8 cellular contexts compared by ENCODE assay signal in the genomic region with DNA sequence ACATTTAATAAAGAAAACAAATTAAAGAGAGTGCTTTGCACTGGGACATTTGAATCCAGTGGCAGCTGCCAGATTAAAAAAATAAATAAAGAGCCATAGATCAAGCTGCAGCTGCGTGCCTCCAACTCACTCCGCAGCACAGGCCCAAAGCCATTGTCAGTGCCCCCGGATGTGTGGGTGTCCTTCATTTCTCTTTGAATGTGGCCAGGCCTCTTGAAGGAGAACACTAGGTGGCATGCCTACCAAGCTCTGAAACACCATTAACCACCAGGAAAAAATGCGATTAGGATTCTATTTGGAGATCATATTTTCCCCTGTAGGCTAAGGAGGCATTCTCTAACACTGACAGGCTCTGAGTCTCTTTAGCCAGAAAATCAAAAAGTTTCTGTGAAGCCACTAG.
DNase-seq lines count a peak whose midpoint lies in the region; ATAC-seq and TF ChIP-seq lines count a peak whose summit lies in the region.

No MANE protein-coding gene starts in this region.

- H3K27ac ChIP-seq in RWPE2 (ENCODE audit: poor library complexity, severe bottlenecking) (no peak overlapping the region), psoas muscle (no peak overlapping the region)

- H3K27me3 ChIP-seq in RWPE2 (ENCODE audit: insufficient read depth, poor library complexity, severe bottlenecking) (no peaks in the 10 kb centered on the region), psoas muscle (ENCODE audit: insufficient read depth in 3 of 3, low read length in 2 of 3) (no peaks in the 10 kb centered on the region)

- peak; percentile 46; the same call in 1 of the 3 replicates for ATAC-seq in RWPE2 (ENCODE audit: low read depth)
- ATAC-seq in psoas muscle, result peak in 3 of 4 donors; percentile 44 to 73 (median 45)
- ATAC-seq in GM18502 (IDR thresholded peaks at IDR 0.05; ENCODE audit: poor library complexity, unreplicated experiment), result no peak

- no peaks in the 10 kb centered on the region for H3K4me1 ChIP-seq in RWPE2 (ENCODE audit: insufficient read depth, poor library complexity, severe bottlenecking)
- peaks cover 16% of the 10 kb centered on the region for H3K4me1 ChIP-seq in psoas muscle

- intact Hi-C loops in psoas muscle (cut with DNase I), result no loop called here

- H3K4me3 ChIP-seq in RWPE2 (ENCODE audit: severe bottlenecking) (no peak overlapping the region), psoas muscle (no peak overlapping the region)

- H3K9me3 ChIP-seq in RWPE2 (ENCODE audit: severe bottlenecking), result no peaks in the 10 kb centered on the region
- H3K9me3 ChIP-seq in psoas muscle, result no peaks in the 10 kb centered on the region

- 12 to 13% (median 12%) methylated on average over 4 of the region's 4 CpGs for WGBS in psoas muscle, 3 donors

- peak; percentile 16 for DNase-seq in HT-29 (ENCODE audit: low spot score)
- no peak for DNase-seq in RWPE2 (ENCODE audit: low spot score)
- peak; percentile 63 for DNase-seq in globus pallidus (ENCODE audit: low spot score)
- DNase-seq in psoas muscle, result no peak
- no peak for DNase-seq in effector CD8-positive, alpha-beta T cell (lab: John Stamatoyannopoulos, UW)
- DNase-seq in activated CD4-positive, alpha-beta T cell treated with anti-CD3 and anti-CD28 coated beads, Interleukin-2, amount 50 U/mL, for 4 hours, result no peak
- DNase-seq in T-helper 1 cell, result no peak

- TF ChIP-seq CTCF in RWPE2 (IDR thresholded peaks at IDR 0.05; ENCODE audit: poor library complexity, severe bottlenecking), result peak; percentile 17
- peak; percentile 25 for TF ChIP-seq CTCF in psoas muscle (IDR thresholded peaks at IDR 0.05)

- no peaks in the 10 kb centered on the region for H3K36me3 ChIP-seq in RWPE2 (ENCODE audit: low read depth)
- H3K36me3 ChIP-seq in psoas muscle (ENCODE audit: insufficient read depth in 1 of 2, low read depth in 1 of 2), result no peaks in the 10 kb centered on the region

Comparison
In these comparisons a context has a peak if more than half of its experiments do, and no peak if none do; other contexts are left out.
1. DNase-seq: peak in HT-29 (single experiment) and globus pallidus (single experiment); none in RWPE2 (single experiment), psoas muscle (0 of 2), effector CD8-positive, alpha-beta T cell (single experiment), activated CD4-positive, alpha-beta T cell treated with anti-CD3 and anti-CD28 coated beads, Interleukin-2, amount 50 U/mL, for 4 hours (0 of 2) and T-helper 1 cell (0 of 5).